ENCODE assay signal across 9 cellular contexts in genomic region chr3:129226374-129226773, GRCh38. TPM values are rescaled to one million over a fixed set of nuclear protein-coding genes. Genes with fewer than 3 reads are reported as not detected.
DNase-seq lines count a peak whose midpoint lies in the region; ATAC-seq and TF ChIP-seq lines count a peak whose summit lies in the region.
"Had no signal": no experiment of that assay in that cellular context is flagged by ENCODE, and none has a peak within 500 bp of the region (broad histone marks: within the 10 kb centered on the region; RNA-seq: fewer than 3 reads in every experiment).

No MANE protein-coding gene starts in this region.

- no peaks in the 10 kb centered on the region for H3K27me3 ChIP-seq in aorta (ENCODE audit: control insufficient read depth in 1 of 2, insufficient read depth in 2 of 2, low read length in 1 of 2)

- TF ChIP-seq POLR2A in lower leg skin (IDR thresholded peaks at IDR 0.05) = no peak

- H3K36me3 ChIP-seq in aorta (ENCODE audit: control insufficient read depth in 1 of 2, insufficient read depth in 2 of 2, low read length in 1 of 2) = no peaks in the 10 kb centered on the region

- ATAC-seq in activated naive CD8-positive, alpha-beta T cell treated with anti-CD3 and anti-CD28 coated beads, Interleukin-2, amount 10 ng/mL, durations not matched to agents 7 days and 5 days (ENCODE audit: low read depth) = no peak
- no peak for ATAC-seq in activated naive CD8-positive, alpha-beta T cell treated with anti-CD3 and anti-CD28 coated beads, Interleukin-2, amount 50 U/mL, for 24 hours
- peak; percentile 70 for ATAC-seq in aorta (ENCODE audit: low FRiP score)

- intact Hi-C loops in lower leg skin (cut with DNase I; ENCODE audit: low total_unique reads) = no loop called here
- intact Hi-C loops in aorta (cut with DNase I) = no loop called here

- H3K4me1 Mint-ChIP-seq in activated naive CD8-positive, alpha-beta T cell treated with anti-CD3 and anti-CD28 coated beads, Interleukin-2, amount 10 ng/mL, durations not matched to agents 7 days and 5 days = peaks cover 51% of the 10 kb centered on the region
- H3K4me1 Mint-ChIP-seq in activated naive CD8-positive, alpha-beta T cell treated with anti-CD3 and anti-CD28 coated beads, Interleukin-2, amount 50 U/mL, for 24 hours = peaks cover 32% of the 10 kb centered on the region

- no peak overlapping the region for H3K4me3 ChIP-seq in astrocyte of the spinal cord (ENCODE audit: low read depth, low read length)
- no peak overlapping the region for H3K4me3 ChIP-seq in lower leg skin (ENCODE audit: low read depth, poor library complexity, severe bottlenecking)
- H3K4me3 ChIP-seq in aorta (ENCODE audit: low read length in 2 of 2) = no peak overlapping the region
- H3K4me3 ChIP-seq in coronary artery = no peak overlapping the region

- no peaks in the 10 kb centered on the region for H3K9me3 Mint-ChIP-seq in activated naive CD8-positive, alpha-beta T cell treated with anti-CD3 and anti-CD28 coated beads, Interleukin-2, amount 10 ng/mL, durations not matched to agents 7 days and 5 days
- H3K9me3 Mint-ChIP-seq in activated naive CD8-positive, alpha-beta T cell treated with anti-CD3 and anti-CD28 coated beads, Interleukin-2, amount 50 U/mL, for 24 hours = no peaks in the 10 kb centered on the region
- H3K9me3 Mint-ChIP-seq: activated B cell treated with CpG ODN at 0.5 μM for 24 hours had no signal

- in situ Hi-C loops in astrocyte of the spinal cord (cut with HindIII; ENCODE audit: low sequenced_read_pairs) = no loop called here

- DNase-seq in activated naive CD8-positive, alpha-beta T cell treated with anti-CD3 and anti-CD28 coated beads, Interleukin-2, amount 10 ng/mL, durations not matched to agents 7 days and 5 days = no peak
- DNase-seq in activated naive CD8-positive, alpha-beta T cell treated with anti-CD3 and anti-CD28 coated beads, Interleukin-2, amount 50 U/mL, for 24 hours = no peak
- DNase-seq in astrocyte of the spinal cord (ENCODE audit: low read depth, low spot score) = peak; percentile 93
- peak; percentile 93 to 96 for DNase-seq in lower leg skin (ENCODE audit: low spot score in 2 of 2)
- DNase-seq in aorta = peak; percentile 87 to 92
- no peak for DNase-seq in coronary artery (ENCODE audit: low spot score)
- DNase-seq in NK-92 treated with Interleukin-12 subunit alpha and Interleukin-12 subunit beta, amount 100 ng/mL, for 24 hours (lab: John Stamatoyannopoulos, UW) = no peak
- no peak for DNase-seq in NCI-H146 treated with DMSO at 0.1 percent for 48 hours (lab: John Stamatoyannopoulos, UW; ENCODE audit: unreplicated experiment)
- DNase-seq: activated B cell treated with CpG ODN at 0.5 μM for 24 hours had no signal

- POLR2A ChIA-PET in activated naive CD8-positive, alpha-beta T cell treated with anti-CD3 and anti-CD28 coated beads, Interleukin-2, amount 10 ng/mL, durations not matched to agents 7 days and 5 days (lab: Charles Lee) = interaction anchor here (0.7 to 2.2 kb wide), 3 partner anchors 10 to 23 kb away, joined by 3 to 12 read pairs (median 6); partner anchors contain the start of gene COPG1

- TF ChIP-seq CTCF in astrocyte of the spinal cord (IDR thresholded peaks at IDR 0.05; ENCODE audit: low read depth, low read length) (no peak), lower leg skin (IDR thresholded peaks at IDR 0.05) (no peak), coronary artery (IDR thresholded peaks at IDR 0.05) (no peak)

- H3K4me1 ChIP-seq in aorta (ENCODE audit: control insufficient read depth in 1 of 2, insufficient read depth in 2 of 2, low read length in 2 of 2) = no peaks in the 10 kb centered on the region

- WGBS in lower leg skin, 2 donors = 16 to 21% methylated on average over 6 of the region's 6 CpGs
- WGBS in aorta, 2 donors = 44 to 46% methylated on average over 6 of the region's 6 CpGs

- no peaks in the 10 kb centered on the region for H3K9me3 ChIP-seq in aorta (ENCODE audit: control insufficient read depth, low read length)

- peak overlapping the region; percentile 28 for H3K4me3 Mint-ChIP-seq in activated naive CD8-positive, alpha-beta T cell treated with anti-CD3 and anti-CD28 coated beads, Interleukin-2, amount 10 ng/mL, durations not matched to agents 7 days and 5 days
- no peak overlapping the region for H3K4me3 Mint-ChIP-seq in activated naive CD8-positive, alpha-beta T cell treated with anti-CD3 and anti-CD28 coated beads, Interleukin-2, amount 50 U/mL, for 24 hours
- H3K4me3 Mint-ChIP-seq: activated B cell treated with CpG ODN at 0.5 μM for 24 hours had no signal

- H3K27me3 Mint-ChIP-seq in activated naive CD8-positive, alpha-beta T cell treated with anti-CD3 and anti-CD28 coated beads, Interleukin-2, amount 10 ng/mL, durations not matched to agents 7 days and 5 days = no peaks in the 10 kb centered on the region
- H3K27me3 Mint-ChIP-seq in activated naive CD8-positive, alpha-beta T cell treated with anti-CD3 and anti-CD28 coated beads, Interleukin-2, amount 50 U/mL, for 24 hours = no peaks in the 10 kb centered on the region
- H3K27me3 Mint-ChIP-seq: activated B cell treated with CpG ODN at 0.5 μM for 24 hours had no signal

- no peak overlapping the region for H3K27ac ChIP-seq in aorta (ENCODE audit: low read depth in 1 of 2, low read length in 2 of 2)
- H3K27ac ChIP-seq in coronary artery = peak overlapping the region in 1 of 2 donors; percentile 80

- H3K27ac Mint-ChIP-seq in activated naive CD8-positive, alpha-beta T cell treated with anti-CD3 and anti-CD28 coated beads, Interleukin-2, amount 10 ng/mL, durations not matched to agents 7 days and 5 days = peak overlapping the region; percentile 64
- H3K27ac Mint-ChIP-seq in activated naive CD8-positive, alpha-beta T cell treated with anti-CD3 and anti-CD28 coated beads, Interleukin-2, amount 50 U/mL, for 24 hours = no peak overlapping the region
- H3K27ac Mint-ChIP-seq: activated B cell treated with CpG ODN at 0.5 μM for 24 hours had no signal

- H3K36me3 Mint-ChIP-seq in activated naive CD8-positive, alpha-beta T cell treated with anti-CD3 and anti-CD28 coated beads, Interleukin-2, amount 10 ng/mL, durations not matched to agents 7 days and 5 days = no peaks in the 10 kb centered on the region
- H3K36me3 Mint-ChIP-seq in activated naive CD8-positive, alpha-beta T cell treated with anti-CD3 and anti-CD28 coated beads, Interleukin-2, amount 50 U/mL, for 24 hours (ENCODE audit: low read depth) = no peaks in the 10 kb centered on the region

RNA-seq across cellular contexts. Expression of gene COPG1, which starts 23.0 kb away (rescaled TPM):
- 100 to 1,000 TPM; 131 to 138 TPM for total RNA-seq in activated naive CD8-positive, alpha-beta T cell treated with anti-CD3 and anti-CD28 coated beads, Interleukin-2, amount 10 ng/mL, durations not matched to agents 7 days and 5 days
- 10 to 100 TPM; 69.2 to 95.2 (median 79.8) TPM for total RNA-seq in lower leg skin
- 100 to 1,000 TPM; 149 to 155 TPM for total RNA-seq in aorta
- polyA plus RNA-seq in aorta = 10 to 100 TPM; 39.7 to 84.7 TPM

RNA-seq across cellular contexts. Expression of gene CNBP, which starts 42.7 kb away (rescaled TPM):
- total RNA-seq in activated naive CD8-positive, alpha-beta T cell treated with anti-CD3 and anti-CD28 coated beads, Interleukin-2, amount 10 ng/mL, durations not matched to agents 7 days and 5 days = 100 to 1,000 TPM; 309 to 312 TPM
- total RNA-seq in lower leg skin (100 to 1,000 TPM; 425 to 625 (median 493) TPM), aorta (100 to 1,000 TPM; 287 to 306 TPM)
- 100 to 1,000 TPM; 385 to 476 TPM for polyA plus RNA-seq in aorta

RNA-seq across cellular contexts. Expression of gene HMCES, which starts 52.3 kb away (rescaled TPM):
- total RNA-seq in activated naive CD8-positive, alpha-beta T cell treated with anti-CD3 and anti-CD28 coated beads, Interleukin-2, amount 10 ng/mL, durations not matched to agents 7 days and 5 days = 10 to 100 TPM; 59.7 to 60.8 TPM
- total RNA-seq in lower leg skin (10 to 100 TPM; 25.2 to 34.9 (median 34.4) TPM), aorta (10 to 100 TPM; 24.3 to 31.9 TPM)
- 10 to 100 TPM; 29.6 to 30.0 TPM for polyA plus RNA-seq in aorta

Comparison
In these comparisons a context has a peak if more than half of its experiments do, and no peak if none do; other contexts are left out.
1. DNase-seq: peak in astrocyte of the spinal cord (single experiment), lower leg skin (2 of 2) and aorta (2 of 2); none in activated naive CD8-positive, alpha-beta T cell treated with anti-CD3 and anti-CD28 coated beads, Interleukin-2, amount 10 ng/mL, durations not matched to agents 7 days and 5 days (single experiment), activated naive CD8-positive, alpha-beta T cell treated with anti-CD3 and anti-CD28 coated beads, Interleukin-2, amount 50 U/mL, for 24 hours (single experiment), coronary artery (single experiment), NK-92 treated with Interleukin-12 subunit alpha and Interleukin-12 subunit beta, amount 100 ng/mL, for 24 hours (single experiment) and NCI-H146 treated with DMSO at 0.1 percent for 48 hours (single experiment).